Comparison of ENCODE assay signal across 1 cellular context in the genomic region with DNA sequence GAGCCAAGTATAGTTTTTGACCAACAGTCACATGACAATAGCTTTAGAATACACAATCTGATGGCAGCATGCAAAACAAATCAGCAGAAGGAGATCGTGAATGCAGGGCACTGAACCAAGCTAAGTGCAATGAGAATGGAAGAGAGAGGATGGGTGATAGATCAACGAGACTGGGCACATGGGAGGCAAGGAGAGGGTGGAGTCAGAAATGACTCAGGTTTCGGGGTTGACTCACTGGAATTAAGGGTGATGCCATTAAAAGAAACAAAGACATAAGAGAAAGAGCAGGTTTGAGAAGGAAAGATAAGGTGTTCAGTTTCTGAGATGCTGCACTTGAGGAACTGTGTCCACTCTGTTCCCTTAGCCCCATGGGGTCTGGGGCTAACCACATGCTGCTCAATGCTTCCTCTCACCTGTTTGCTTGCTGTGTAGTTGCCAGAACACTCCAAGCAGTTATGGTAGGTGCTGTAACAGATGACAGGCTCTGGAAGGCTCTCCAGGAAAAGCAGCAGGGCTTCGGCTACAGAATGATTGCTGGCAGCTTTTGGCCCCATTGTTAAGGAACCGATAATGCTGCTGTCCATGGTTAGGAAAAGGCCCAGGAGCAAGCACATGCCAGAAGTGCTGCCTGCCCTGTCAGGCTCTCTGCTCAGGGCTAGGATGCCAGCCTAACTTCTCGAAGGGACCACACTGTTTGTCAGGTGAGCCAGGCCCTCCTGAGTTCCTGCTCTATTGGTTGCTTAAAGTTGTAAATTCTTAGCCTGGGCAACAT.
TF ChIP-seq lines count a peak whose summit lies in the region.

No MANE protein-coding gene starts in this region.

TF ChIP-seq in SK-N-SH, 30 proteins besides CTCF, POLR2A, EP300 and RAD21 (continued from another document):
- TF ChIP-seq REST (IDR thresholded peaks at IDR 0.05; ENCODE audit: low read depth, low read length) (peak; percentile 87), FOSL2 (IDR thresholded peaks at IDR 0.05; ENCODE audit: borderline replicate concordance, low read depth) (peak; percentile 26; the same call in 1 of the 2 replicates), NRF1 (IDR thresholded peaks at IDR 0.05; ENCODE audit: low read depth, low read length) (no peak), NFIC (IDR thresholded peaks at IDR 0.05; ENCODE audit: borderline replicate concordance) (no peak)
TF ChIP-seq in SK-N-SH: peak in this region for 3.
